In the genomic region with DNA sequence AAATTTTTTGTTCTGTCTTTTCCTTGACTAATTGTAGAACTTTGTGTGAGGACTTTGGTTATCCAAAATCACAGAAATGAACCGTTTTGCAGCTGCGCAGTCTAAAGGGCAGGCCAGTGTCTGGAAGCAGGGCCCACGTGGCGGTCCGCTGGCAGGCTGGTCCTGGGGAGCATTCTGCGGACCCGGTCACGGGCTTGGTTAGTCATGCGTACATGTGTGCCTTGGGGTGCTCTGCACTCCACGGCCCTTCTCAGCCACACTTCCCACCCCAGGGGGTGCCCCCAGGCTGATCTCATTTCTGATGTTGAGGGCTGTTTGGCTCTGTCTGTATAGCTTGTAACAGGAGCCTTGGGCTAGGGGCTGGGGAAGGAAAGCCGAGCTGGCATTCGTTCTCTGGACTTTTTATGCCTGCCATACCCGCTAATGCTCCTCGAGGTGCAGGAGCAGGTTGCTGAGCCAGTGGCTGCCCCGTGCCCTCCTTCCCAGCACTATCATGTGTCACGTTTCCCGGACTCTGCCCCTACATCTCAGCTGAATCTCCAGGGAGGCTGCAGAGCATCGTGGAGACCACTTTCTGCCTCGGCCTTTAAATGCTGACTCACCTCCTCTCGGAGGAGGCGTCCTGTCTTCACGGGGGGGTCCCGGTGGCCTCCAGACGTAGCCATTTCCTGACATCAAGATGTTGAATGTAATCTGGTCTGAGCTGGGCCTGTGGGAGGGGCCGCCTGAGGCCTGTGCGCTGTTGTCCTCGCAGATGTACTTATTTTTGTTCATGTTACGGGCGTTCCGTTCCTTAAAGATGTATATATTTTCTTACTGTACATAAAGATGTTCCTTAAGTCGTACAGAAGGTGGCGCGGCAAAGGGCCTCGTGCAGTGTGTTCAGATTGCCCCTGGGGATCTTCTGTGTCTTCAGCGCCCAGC, we compare ENCODE assay signal across 1 cellular context.
TF ChIP-seq lines count a peak whose summit lies in the region.

No MANE protein-coding gene starts in this region.

TF ChIP-seq in K562, 482 proteins besides CTCF, POLR2A, EP300 and RAD21 (continued from another document and continues in another):
- TF ChIP-seq FOXM1 (IDR thresholded peaks at IDR 0.05; ENCODE audit: low read depth) (peak; percentile 80), FOXM1 (CRISPR knock-in tag; IDR thresholded peaks at IDR 0.05; ENCODE audit: low read depth) (no peak), BCOR (IDR thresholded peaks at IDR 0.05) (peak; percentile 47; the same call in 1 of the 2 replicates), FOXK1 (CRISPR knock-in tag; IDR thresholded peaks at IDR 0.05; ENCODE audit: borderline replicate concordance) (peak; percentile 60; the same call in 1 of the 2 replicates), SMAD3 (CRISPR knock-in tag; conservative IDR thresholded peaks at IDR 0.05) (no peak), HDAC2 (IDR thresholded peaks at IDR 0.05) (peak; percentile 67; the same call in 1 of the 2 replicates), C11orf30 (IDR thresholded peaks at IDR 0.05; ENCODE audit: low read depth) (peak; percentile 99), KLF16 (IDR thresholded peaks at IDR 0.05) (peak; percentile 74), ZBTB8A (IDR thresholded peaks at IDR 0.05; ENCODE audit: partially characterized antibody) (no peak), MYC (IDR thresholded peaks at IDR 0.05; ENCODE audit: low read depth, low read length) (peak; percentile 64), MYC (CRISPR knock-in tag; IDR thresholded peaks at IDR 0.05; ENCODE audit: borderline replicate concordance, low read depth) (no peak), LEF1 (IDR thresholded peaks at IDR 0.05) (peak; percentile 56), TCF3 (CRISPR knock-in tag; IDR thresholded peaks at IDR 0.05) (peak; percentile 83), L3MBTL2 (IDR thresholded peaks at IDR 0.05) (peak; percentile 77), PTBP1 (IDR thresholded peaks at IDR 0.05; ENCODE audit: low read depth, low read length) (no peak), TBL1XR1 (IDR thresholded peaks at IDR 0.05; ENCODE audit: low read length in 2 of 2) (no peak), ZNF584 (CRISPR knock-in tag; IDR thresholded peaks at IDR 0.05; ENCODE audit: low read depth) (no peak), NFIC (IDR thresholded peaks at IDR 0.05) (peak; percentile 54), KDM1A (IDR thresholded peaks at IDR 0.05) (peak; percentile 18 to 73; a peak in 3 of 4 replicates), ZNF347 (CRISPR knock-in tag; IDR thresholded peaks at IDR 0.05; ENCODE audit: low read depth) (no peak), ETV1 (tag; conservative IDR thresholded peaks at IDR 0.05; ENCODE audit: low read depth) (peak; percentile 61), SOX6 (IDR thresholded peaks at IDR 0.05) (peak; percentile 48; the same call in 1 of the 2 replicates), CTBP1 (IDR thresholded peaks at IDR 0.05; ENCODE audit: borderline replicate concordance) (peak; percentile 77; the same call in 1 of the 2 replicates), BRCA1 (IDR thresholded peaks at IDR 0.05) (no peak), BRCA1 (CRISPR knock-in tag; IDR thresholded peaks at IDR 0.05) (no peak), TRIM24 (IDR thresholded peaks at IDR 0.05) (peak; percentile 48 to 76; a peak in 2 of 4 replicates), NRF1 (conservative IDR thresholded peaks at IDR 0.05 in 1 of 2, IDR thresholded peaks at IDR 0.05 in 1 of 2) (peak; percentile 38 to 63; a peak in 3 of 4 replicates), ATF7 (IDR thresholded peaks at IDR 0.05) (peak; percentile 56; the same call in 1 of the 2 replicates), STAT5A (IDR thresholded peaks at IDR 0.05; ENCODE audit: borderline replicate concordance, low read length) (0 out of 2 replicates have a peak, but pooled peaks have one; percentile 19), RNF2 (IDR thresholded peaks at IDR 0.05) (peak; percentile 71; the same call in 1 of the 2 replicates), EP400 (IDR thresholded peaks at IDR 0.05) (peak; percentile 78), NFIX (CRISPR knock-in tag; IDR thresholded peaks at IDR 0.05; ENCODE audit: low read depth) (no peak), POLR2B (IDR thresholded peaks at IDR 0.05; ENCODE audit: low read depth, partially characterized antibody) (peak; percentile 8)
- TF ChIP-seq, protein P1, sequence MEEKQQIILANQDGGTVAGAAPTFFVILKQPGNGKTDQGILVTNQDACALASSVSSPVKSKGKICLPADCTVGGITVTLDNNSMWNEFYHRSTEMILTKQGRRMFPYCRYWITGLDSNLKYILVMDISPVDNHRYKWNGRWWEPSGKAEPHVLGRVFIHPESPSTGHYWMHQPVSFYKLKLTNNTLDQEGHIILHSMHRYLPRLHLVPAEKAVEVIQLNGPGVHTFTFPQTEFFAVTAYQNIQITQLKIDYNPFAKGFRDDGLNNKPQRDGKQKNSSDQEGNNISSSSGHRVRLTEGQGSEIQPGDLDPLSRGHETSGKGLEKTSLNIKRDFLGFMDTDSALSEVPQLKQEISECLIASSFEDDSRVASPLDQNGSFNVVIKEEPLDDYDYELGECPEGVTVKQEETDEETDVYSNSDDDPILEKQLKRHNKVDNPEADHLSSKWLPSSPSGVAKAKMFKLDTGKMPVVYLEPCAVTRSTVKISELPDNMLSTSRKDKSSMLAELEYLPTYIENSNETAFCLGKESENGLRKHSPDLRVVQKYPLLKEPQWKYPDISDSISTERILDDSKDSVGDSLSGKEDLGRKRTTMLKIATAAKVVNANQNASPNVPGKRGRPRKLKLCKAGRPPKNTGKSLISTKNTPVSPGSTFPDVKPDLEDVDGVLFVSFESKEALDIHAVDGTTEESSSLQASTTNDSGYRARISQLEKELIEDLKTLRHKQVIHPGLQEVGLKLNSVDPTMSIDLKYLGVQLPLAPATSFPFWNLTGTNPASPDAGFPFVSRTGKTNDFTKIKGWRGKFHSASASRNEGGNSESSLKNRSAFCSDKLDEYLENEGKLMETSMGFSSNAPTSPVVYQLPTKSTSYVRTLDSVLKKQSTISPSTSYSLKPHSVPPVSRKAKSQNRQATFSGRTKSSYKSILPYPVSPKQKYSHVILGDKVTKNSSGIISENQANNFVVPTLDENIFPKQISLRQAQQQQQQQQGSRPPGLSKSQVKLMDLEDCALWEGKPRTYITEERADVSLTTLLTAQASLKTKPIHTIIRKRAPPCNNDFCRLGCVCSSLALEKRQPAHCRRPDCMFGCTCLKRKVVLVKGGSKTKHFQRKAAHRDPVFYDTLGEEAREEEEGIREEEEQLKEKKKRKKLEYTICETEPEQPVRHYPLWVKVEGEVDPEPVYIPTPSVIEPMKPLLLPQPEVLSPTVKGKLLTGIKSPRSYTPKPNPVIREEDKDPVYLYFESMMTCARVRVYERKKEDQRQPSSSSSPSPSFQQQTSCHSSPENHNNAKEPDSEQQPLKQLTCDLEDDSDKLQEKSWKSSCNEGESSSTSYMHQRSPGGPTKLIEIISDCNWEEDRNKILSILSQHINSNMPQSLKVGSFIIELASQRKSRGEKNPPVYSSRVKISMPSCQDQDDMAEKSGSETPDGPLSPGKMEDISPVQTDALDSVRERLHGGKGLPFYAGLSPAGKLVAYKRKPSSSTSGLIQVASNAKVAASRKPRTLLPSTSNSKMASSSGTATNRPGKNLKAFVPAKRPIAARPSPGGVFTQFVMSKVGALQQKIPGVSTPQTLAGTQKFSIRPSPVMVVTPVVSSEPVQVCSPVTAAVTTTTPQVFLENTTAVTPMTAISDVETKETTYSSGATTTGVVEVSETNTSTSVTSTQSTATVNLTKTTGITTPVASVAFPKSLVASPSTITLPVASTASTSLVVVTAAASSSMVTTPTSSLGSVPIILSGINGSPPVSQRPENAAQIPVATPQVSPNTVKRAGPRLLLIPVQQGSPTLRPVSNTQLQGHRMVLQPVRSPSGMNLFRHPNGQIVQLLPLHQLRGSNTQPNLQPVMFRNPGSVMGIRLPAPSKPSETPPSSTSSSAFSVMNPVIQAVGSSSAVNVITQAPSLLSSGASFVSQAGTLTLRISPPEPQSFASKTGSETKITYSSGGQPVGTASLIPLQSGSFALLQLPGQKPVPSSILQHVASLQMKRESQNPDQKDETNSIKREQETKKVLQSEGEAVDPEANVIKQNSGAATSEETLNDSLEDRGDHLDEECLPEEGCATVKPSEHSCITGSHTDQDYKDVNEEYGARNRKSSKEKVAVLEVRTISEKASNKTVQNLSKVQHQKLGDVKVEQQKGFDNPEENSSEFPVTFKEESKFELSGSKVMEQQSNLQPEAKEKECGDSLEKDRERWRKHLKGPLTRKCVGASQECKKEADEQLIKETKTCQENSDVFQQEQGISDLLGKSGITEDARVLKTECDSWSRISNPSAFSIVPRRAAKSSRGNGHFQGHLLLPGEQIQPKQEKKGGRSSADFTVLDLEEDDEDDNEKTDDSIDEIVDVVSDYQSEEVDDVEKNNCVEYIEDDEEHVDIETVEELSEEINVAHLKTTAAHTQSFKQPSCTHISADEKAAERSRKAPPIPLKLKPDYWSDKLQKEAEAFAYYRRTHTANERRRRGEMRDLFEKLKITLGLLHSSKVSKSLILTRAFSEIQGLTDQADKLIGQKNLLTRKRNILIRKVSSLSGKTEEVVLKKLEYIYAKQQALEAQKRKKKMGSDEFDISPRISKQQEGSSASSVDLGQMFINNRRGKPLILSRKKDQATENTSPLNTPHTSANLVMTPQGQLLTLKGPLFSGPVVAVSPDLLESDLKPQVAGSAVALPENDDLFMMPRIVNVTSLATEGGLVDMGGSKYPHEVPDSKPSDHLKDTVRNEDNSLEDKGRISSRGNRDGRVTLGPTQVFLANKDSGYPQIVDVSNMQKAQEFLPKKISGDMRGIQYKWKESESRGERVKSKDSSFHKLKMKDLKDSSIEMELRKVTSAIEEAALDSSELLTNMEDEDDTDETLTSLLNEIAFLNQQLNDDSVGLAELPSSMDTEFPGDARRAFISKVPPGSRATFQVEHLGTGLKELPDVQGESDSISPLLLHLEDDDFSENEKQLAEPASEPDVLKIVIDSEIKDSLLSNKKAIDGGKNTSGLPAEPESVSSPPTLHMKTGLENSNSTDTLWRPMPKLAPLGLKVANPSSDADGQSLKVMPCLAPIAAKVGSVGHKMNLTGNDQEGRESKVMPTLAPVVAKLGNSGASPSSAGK (IDR thresholded peaks at IDR 0.05) = peak; percentile 70; the same call in 1 of the 2 replicates
- TF ChIP-seq, protein P2, sequence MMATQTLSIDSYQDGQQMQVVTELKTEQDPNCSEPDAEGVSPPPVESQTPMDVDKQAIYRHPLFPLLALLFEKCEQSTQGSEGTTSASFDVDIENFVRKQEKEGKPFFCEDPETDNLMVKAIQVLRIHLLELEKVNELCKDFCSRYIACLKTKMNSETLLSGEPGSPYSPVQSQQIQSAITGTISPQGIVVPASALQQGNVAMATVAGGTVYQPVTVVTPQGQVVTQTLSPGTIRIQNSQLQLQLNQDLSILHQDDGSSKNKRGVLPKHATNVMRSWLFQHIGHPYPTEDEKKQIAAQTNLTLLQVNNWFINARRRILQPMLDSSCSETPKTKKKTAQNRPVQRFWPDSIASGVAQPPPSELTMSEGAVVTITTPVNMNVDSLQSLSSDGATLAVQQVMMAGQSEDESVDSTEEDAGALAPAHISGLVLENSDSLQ (IDR thresholded peaks at IDR 0.05) = peak; percentile 44
- TF ChIP-seq, protein P3, sequence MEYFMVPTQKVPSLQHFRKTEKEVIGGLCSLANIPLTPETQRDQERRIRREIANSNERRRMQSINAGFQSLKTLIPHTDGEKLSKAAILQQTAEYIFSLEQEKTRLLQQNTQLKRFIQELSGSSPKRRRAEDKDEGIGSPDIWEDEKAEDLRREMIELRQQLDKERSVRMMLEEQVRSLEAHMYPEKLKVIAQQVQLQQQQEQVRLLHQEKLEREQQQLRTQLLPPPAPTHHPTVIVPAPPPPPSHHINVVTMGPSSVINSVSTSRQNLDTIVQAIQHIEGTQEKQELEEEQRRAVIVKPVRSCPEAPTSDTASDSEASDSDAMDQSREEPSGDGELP (CRISPR knock-in tag; IDR thresholded peaks at IDR 0.05; ENCODE audit: borderline replicate concordance) = peak; percentile 67; the same call in 1 of the 2 replicates
- TF ChIP-seq, protein P4, sequence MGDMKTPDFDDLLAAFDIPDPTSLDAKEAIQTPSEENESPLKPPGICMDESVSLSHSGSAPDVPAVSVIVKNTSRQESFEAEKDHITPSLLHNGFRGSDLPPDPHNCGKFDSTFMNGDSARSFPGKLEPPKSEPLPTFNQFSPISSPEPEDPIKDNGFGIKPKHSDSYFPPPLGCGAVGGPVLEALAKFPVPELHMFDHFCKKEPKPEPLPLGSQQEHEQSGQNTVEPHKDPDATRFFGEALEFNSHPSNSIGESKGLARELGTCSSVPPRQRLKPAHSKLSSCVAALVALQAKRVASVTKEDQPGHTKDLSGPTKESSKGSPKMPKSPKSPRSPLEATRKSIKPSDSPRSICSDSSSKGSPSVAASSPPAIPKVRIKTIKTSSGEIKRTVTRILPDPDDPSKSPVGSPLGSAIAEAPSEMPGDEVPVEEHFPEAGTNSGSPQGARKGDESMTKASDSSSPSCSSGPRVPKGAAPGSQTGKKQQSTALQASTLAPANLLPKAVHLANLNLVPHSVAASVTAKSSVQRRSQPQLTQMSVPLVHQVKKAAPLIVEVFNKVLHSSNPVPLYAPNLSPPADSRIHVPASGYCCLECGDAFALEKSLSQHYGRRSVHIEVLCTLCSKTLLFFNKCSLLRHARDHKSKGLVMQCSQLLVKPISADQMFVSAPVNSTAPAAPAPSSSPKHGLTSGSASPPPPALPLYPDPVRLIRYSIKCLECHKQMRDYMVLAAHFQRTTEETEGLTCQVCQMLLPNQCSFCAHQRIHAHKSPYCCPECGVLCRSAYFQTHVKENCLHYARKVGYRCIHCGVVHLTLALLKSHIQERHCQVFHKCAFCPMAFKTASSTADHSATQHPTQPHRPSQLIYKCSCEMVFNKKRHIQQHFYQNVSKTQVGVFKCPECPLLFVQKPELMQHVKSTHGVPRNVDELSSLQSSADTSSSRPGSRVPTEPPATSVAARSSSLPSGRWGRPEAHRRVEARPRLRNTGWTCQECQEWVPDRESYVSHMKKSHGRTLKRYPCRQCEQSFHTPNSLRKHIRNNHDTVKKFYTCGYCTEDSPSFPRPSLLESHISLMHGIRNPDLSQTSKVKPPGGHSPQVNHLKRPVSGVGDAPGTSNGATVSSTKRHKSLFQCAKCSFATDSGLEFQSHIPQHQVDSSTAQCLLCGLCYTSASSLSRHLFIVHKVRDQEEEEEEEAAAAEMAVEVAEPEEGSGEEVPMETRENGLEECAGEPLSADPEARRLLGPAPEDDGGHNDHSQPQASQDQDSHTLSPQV (IDR thresholded peaks at IDR 0.05) = peak; percentile 88
- TF ChIP-seq, protein P5, sequence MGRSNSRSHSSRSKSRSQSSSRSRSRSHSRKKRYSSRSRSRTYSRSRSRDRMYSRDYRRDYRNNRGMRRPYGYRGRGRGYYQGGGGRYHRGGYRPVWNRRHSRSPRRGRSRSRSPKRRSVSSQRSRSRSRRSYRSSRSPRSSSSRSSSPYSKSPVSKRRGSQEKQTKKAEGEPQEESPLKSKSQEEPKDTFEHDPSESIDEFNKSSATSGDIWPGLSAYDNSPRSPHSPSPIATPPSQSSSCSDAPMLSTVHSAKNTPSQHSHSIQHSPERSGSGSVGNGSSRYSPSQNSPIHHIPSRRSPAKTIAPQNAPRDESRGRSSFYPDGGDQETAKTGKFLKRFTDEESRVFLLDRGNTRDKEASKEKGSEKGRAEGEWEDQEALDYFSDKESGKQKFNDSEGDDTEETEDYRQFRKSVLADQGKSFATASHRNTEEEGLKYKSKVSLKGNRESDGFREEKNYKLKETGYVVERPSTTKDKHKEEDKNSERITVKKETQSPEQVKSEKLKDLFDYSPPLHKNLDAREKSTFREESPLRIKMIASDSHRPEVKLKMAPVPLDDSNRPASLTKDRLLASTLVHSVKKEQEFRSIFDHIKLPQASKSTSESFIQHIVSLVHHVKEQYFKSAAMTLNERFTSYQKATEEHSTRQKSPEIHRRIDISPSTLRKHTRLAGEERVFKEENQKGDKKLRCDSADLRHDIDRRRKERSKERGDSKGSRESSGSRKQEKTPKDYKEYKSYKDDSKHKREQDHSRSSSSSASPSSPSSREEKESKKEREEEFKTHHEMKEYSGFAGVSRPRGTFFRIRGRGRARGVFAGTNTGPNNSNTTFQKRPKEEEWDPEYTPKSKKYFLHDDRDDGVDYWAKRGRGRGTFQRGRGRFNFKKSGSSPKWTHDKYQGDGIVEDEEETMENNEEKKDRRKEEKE (IDR thresholded peaks at IDR 0.05; ENCODE audit: borderline replicate concordance in 1 of 2, control insufficient read depth in 1 of 2, low read depth in 2 of 2, low read length in 1 of 2) = 0 out of 4 replicates have a peak, but pooled peaks of 1 of the 2 experiments have one; percentile 42
